Comparison of ENCODE assay signal across 28 cellular contexts in genomic region chr13:30622551-30622950, GRCh38.
"Had no signal": no experiment of that assay in that cellular context is flagged by ENCODE, and none has a peak within 500 bp of the region (broad histone marks: within the 10 kb centered on the region; RNA-seq: fewer than 3 reads in every experiment).

No MANE protein-coding gene starts in this region.

- H3K9ac ChIP-seq: SK-N-SH had no signal

- ATAC-seq: activated CD4-positive, alpha-beta T cell treated with anti-CD3 and anti-CD28 coated beads for 36 hours; activated CD8-positive, alpha-beta T cell treated with anti-CD3 and anti-CD28 coated beads, Interleukin-2, amount 10 ng/mL, durations not matched to agents 7 days and 5 days; activated T-cell treated with anti-CD3 and anti-CD28 coated beads, Interleukin-2, amount 50 U/mL, for 4 hours; PC-3 had no signal

- H3K27me3 ChIP-seq: breast epithelium, Peyer's patch, SJSA1 had no signal

- H3K4me3 ChIP-seq: breast epithelium, Peyer's patch, SJSA1 had no signal

- DNase-seq: activated CD4-positive, alpha-beta T cell treated with anti-CD3 and anti-CD28 coated beads for 36 hours; activated CD4-positive, alpha-beta T cell treated with anti-CD3 and anti-CD28 coated beads, Interleukin-2, amount 10 ng/mL, durations not matched to agents 7 days and 5 days; activated CD4-positive, alpha-beta T cell treated with anti-CD3 and anti-CD28 coated beads, Interleukin-2, amount 50 U/mL, for 48 hours; activated CD8-positive, alpha-beta T cell treated with anti-CD3 and anti-CD28 coated beads, Interleukin-2, amount 10 ng/mL, durations not matched to agents 7 days and 5 days; activated effector memory CD4-positive, alpha-beta T cell treated with anti-CD3 and anti-CD28 coated beads, Interleukin-2, amount 50 U/mL, for 16 hours; activated naive CD4-positive, alpha-beta T cell; activated naive CD4-positive, alpha-beta T cell treated with anti-CD3 and anti-CD28 coated beads, Interleukin-2, amount 50 U/mL, for 16 hours; activated naive CD8-positive, alpha-beta T cell treated with anti-CD3 and anti-CD28 coated beads for 36 hours; activated T-cell treated with anti-CD3 and anti-CD28 coated beads, Interleukin-2, amount 50 U/mL, for 4 hours; amniotic stem cell; aorta; Karpas-422; KBM-7; MM.1S; MV-4-11; NCI-H1092; NCI-H1436 treated with DMSO at 0.1 percent for 48 hours; NCI-H1930; NCI-H2081 treated with DMSO at 0.1 percent for 48 hours; NCI-H226; NCI-H524 treated with DMSO at 0.1 percent for 48 hours; PC-3; Peyer's patch; RPMI8226; SHP77 treated with DMSO at 0.1 percent for 48 hours; SK-N-SH had no signal

- H3K27ac ChIP-seq: breast epithelium, Peyer's patch, SJSA1 had no signal

- H3K9me3 ChIP-seq: breast epithelium, Peyer's patch, SJSA1, SK-N-SH had no signal

- H3K4me2 ChIP-seq: SK-N-SH had no signal

- H3K9me2 ChIP-seq: SK-N-SH had no signal

- H3K36me3 ChIP-seq: breast epithelium had no signal
